ENCODE assay signal across 1 cellular context in the genomic region with DNA sequence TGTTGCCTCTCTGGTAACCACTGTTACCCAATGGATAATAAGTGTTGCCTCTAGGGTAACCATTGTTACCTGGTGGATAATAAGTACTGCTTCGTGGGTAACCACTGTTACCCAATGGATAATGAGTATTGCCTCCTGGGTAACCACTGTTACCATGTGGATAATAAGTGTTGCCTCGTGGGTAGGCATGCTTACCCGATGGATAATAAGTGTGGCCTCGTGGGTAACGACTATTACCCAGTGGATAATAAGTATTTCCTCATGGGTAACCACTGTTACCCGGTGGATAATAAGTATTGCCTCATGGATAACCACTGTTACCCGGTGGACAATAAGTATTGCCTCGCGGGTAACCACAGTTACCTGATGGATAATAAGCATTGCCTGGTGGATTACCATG.
TF ChIP-seq lines count a peak whose summit lies in the region.

No MANE protein-coding gene starts in this region.

TF ChIP-seq in GM12878, 131 proteins besides CTCF, POLR2A, EP300 and RAD21 (continued from another document):
- no peak for TF ChIP-seq TCF7 (IDR thresholded peaks at IDR 0.05; ENCODE audit: borderline replicate concordance)
